Comparison of ENCODE assay signal across 16 cellular contexts in the genomic region with DNA sequence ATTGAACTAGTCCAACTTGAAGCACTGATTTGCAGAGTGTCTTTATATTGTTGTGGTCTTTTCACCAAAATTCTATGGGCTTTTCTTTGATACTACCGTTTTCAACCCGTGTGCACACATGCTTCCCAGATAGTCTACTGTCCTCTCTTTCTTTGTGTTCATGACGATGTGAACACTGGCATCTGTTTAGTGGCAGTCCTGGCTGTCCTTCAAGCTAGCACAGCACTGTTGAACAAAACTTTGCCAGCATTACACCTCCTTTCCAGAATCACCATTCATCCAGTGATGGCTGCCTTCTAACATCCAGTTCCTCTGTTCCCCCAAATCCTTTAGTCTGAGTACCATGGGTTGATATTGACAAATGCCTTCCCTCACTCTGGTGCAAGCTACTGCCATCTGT.
"Had no signal": no experiment of that assay in that cellular context is flagged by ENCODE, and none has a peak within 500 bp of the region (broad histone marks: within the 10 kb centered on the region; RNA-seq: fewer than 3 reads in every experiment).

No MANE protein-coding gene starts in this region.

- H3K27ac ChIP-seq: foreskin keratinocyte, ovary had no signal

- H3K4me1 ChIP-seq: foreskin keratinocyte had no signal

- H3K27me3 Mint-ChIP-seq: activated B cell treated with CpG ODN at 0.5 μM for 24 hours; stimulated activated naive B cell treated with anti-CD40 and anti-IgM and Interleukin-4, amounts not matched to agents 10 μg/mL and 1 μg/mL and 100 μg/mL, for 72 hours had no signal

- H3K27me3 ChIP-seq: foreskin keratinocyte, ovary had no signal

- H3K27ac Mint-ChIP-seq: activated B cell treated with CpG ODN at 0.5 μM for 24 hours; activated CD8-positive, alpha-beta T cell treated with anti-CD3 and anti-CD28 coated beads, Interleukin-2, amount 10 ng/mL, durations not matched to agents 7 days and 5 days; activated naive CD4-positive, alpha-beta T cell treated with anti-CD3 and anti-CD28 coated beads, Interleukin-2, amount 50 U/mL, for 72 hours; stimulated activated naive B cell treated with anti-CD40 and anti-IgM and Interleukin-4, amounts not matched to agents 10 μg/mL and 1 μg/mL and 100 μg/mL, for 72 hours had no signal

- H3K4me3 ChIP-seq: ovary had no signal

- H3K9me3 ChIP-seq: ovary had no signal

- ATAC-seq: activated CD8-positive, alpha-beta T cell treated with anti-CD3 and anti-CD28 coated beads, Interleukin-2, amount 10 ng/mL, durations not matched to agents 7 days and 5 days; activated naive CD4-positive, alpha-beta T cell treated with anti-CD3 and anti-CD28 coated beads, Interleukin-2, amount 50 U/mL, for 72 hours; foreskin keratinocyte; stimulated activated naive B cell treated with anti-CD40 and anti-IgM and Interleukin-4, amounts not matched to agents 10 μg/mL and 1 μg/mL and 100 μg/mL, for 72 hours had no signal

- H3K36me3 ChIP-seq: ovary had no signal

- DNase-seq: activated B cell treated with CpG ODN at 0.5 μM for 24 hours; activated CD4-positive, alpha-beta T cell treated with anti-CD3 and anti-CD28 coated beads for 48 hours; activated CD8-positive, alpha-beta memory T cell treated with anti-CD3 and anti-CD28 coated beads, Interleukin-2, amount 50 U/mL, for 4 hours; activated CD8-positive, alpha-beta T cell treated with anti-CD3 and anti-CD28 coated beads, Interleukin-2, amount 10 ng/mL, durations not matched to agents 7 days and 5 days; activated gamma-delta T cell; activated T-cell treated with anti-CD3 and anti-CD28 coated beads, Interleukin-2, amount 50 U/mL, for 48 hours; central memory CD4-positive, alpha-beta T cell; cortex of kidney; effector CD4-positive, alpha-beta T cell; foreskin keratinocyte; midbrain; ovary; stimulated activated CD4-positive, alpha-beta T cell treated with anti-CD3 and anti-CD28 coated beads, Interleukin-2, amount 100 ng/mL, for 48 hours; stimulated activated naive B cell treated with anti-CD40 and anti-IgM and Interleukin-4, amounts not matched to agents 10 μg/mL and 1 μg/mL and 100 μg/mL, for 72 hours; T-helper 2 cell had no signal

- H3K4me3 Mint-ChIP-seq: activated B cell treated with CpG ODN at 0.5 μM for 24 hours; activated CD8-positive, alpha-beta T cell treated with anti-CD3 and anti-CD28 coated beads, Interleukin-2, amount 10 ng/mL, durations not matched to agents 7 days and 5 days; stimulated activated naive B cell treated with anti-CD40 and anti-IgM and Interleukin-4, amounts not matched to agents 10 μg/mL and 1 μg/mL and 100 μg/mL, for 72 hours had no signal

- H3K9me3 Mint-ChIP-seq: activated B cell treated with CpG ODN at 0.5 μM for 24 hours; stimulated activated naive B cell treated with anti-CD40 and anti-IgM and Interleukin-4, amounts not matched to agents 10 μg/mL and 1 μg/mL and 100 μg/mL, for 72 hours had no signal
